8 cellular contexts compared by ENCODE assay signal in genomic region chr5:79109527-79110492, GRCh38. TPM values are rescaled to one million over a fixed set of nuclear protein-coding genes. Genes with fewer than 3 reads are reported as not detected.
A peak's percentile ranks its signal among the peaks of the same experiment; 100 is the strongest.
DNase-seq lines count a peak whose midpoint lies in the region; ATAC-seq and TF ChIP-seq lines count a peak whose summit lies in the region.

No MANE protein-coding gene starts in this region.

- H3K27ac Mint-ChIP-seq in CD4-positive, CD25-positive, alpha-beta regulatory T cell: no peak overlapping the region
- H3K27ac Mint-ChIP-seq in activated T-cell treated with anti-CD3 and anti-CD28 coated beads, Interleukin-2, amount 50 U/mL, for 72 hours: no peak overlapping the region
- H3K27ac Mint-ChIP-seq in memory B cell: no peak overlapping the region

- H3K27ac ChIP-seq in CD4-positive, CD25-positive, alpha-beta regulatory T cell (ENCODE audit: insufficient read depth, low read length, poor library complexity, severe bottlenecking): no peak overlapping the region

- no peak for TF ChIP-seq EP300 in Ishikawa (IDR thresholded peaks at IDR 0.05; ENCODE audit: borderline replicate concordance)

- DNase-seq in CD4-positive, CD25-positive, alpha-beta regulatory T cell: peak in 2 of 3 donors; percentile 19 to 32
- DNase-seq in activated T-cell treated with anti-CD3 and anti-CD28 coated beads, Interleukin-2, amount 50 U/mL, for 72 hours: peak; percentile 35 to 37
- DNase-seq in memory B cell (ENCODE audit: low spot score in 2 of 2) (no peak), NCI-H187 treated with DMSO at 0.1 percent for 48 hours (lab: John Stamatoyannopoulos, UW) (no peak), NCI-H146 (lab: John Stamatoyannopoulos, UW) (no peak), NCI-H226 (no peak)

- no peaks in the 10 kb centered on the region for H3K4me1 ChIP-seq in CD4-positive, CD25-positive, alpha-beta regulatory T cell (ENCODE audit: control insufficient read depth, insufficient read depth, low read length, poor library complexity, severe bottlenecking)

- no peaks in the 10 kb centered on the region for H3K9me3 ChIP-seq in CD4-positive, CD25-positive, alpha-beta regulatory T cell (ENCODE audit: control insufficient read depth in 2 of 2, low read length in 2 of 2)

- H3K36me3 Mint-ChIP-seq in CD4-positive, CD25-positive, alpha-beta regulatory T cell: no peaks in the 10 kb centered on the region
- H3K36me3 Mint-ChIP-seq in activated T-cell treated with anti-CD3 and anti-CD28 coated beads, Interleukin-2, amount 50 U/mL, for 72 hours (ENCODE audit: insufficient read depth in 2 of 2): no peaks in the 10 kb centered on the region
- no peaks in the 10 kb centered on the region for H3K36me3 Mint-ChIP-seq in memory B cell

- H3K27me3 ChIP-seq in CD4-positive, CD25-positive, alpha-beta regulatory T cell (ENCODE audit: control insufficient read depth, insufficient read depth, low read length): peaks cover 33% of the 10 kb centered on the region

- peak; percentile 57 for TF ChIP-seq RAD21 in Ishikawa (IDR thresholded peaks at IDR 0.05; ENCODE audit: low read depth)

- peaks cover 88% of the 10 kb centered on the region for H3K27me3 Mint-ChIP-seq in CD4-positive, CD25-positive, alpha-beta regulatory T cell
- H3K27me3 Mint-ChIP-seq in activated T-cell treated with anti-CD3 and anti-CD28 coated beads, Interleukin-2, amount 50 U/mL, for 72 hours (ENCODE audit: low read depth): peaks cover 73% of the 10 kb centered on the region
- H3K27me3 Mint-ChIP-seq in memory B cell: peaks cover 16% of the 10 kb centered on the region

- no peaks in the 10 kb centered on the region for H3K36me3 ChIP-seq in CD4-positive, CD25-positive, alpha-beta regulatory T cell (ENCODE audit: control insufficient read depth, insufficient read depth, low read length)

- H3K4me1 Mint-ChIP-seq in CD4-positive, CD25-positive, alpha-beta regulatory T cell: peaks cover 0 to 5% (median 2%) of the 10 kb centered on the region in 4 donors
- no peaks in the 10 kb centered on the region for H3K4me1 Mint-ChIP-seq in activated T-cell treated with anti-CD3 and anti-CD28 coated beads, Interleukin-2, amount 50 U/mL, for 72 hours (ENCODE audit: low read depth)
- H3K4me1 Mint-ChIP-seq in memory B cell: peaks cover 2% of the 10 kb centered on the region

- no peak overlapping the region for H3K4me3 ChIP-seq in CD4-positive, CD25-positive, alpha-beta regulatory T cell (ENCODE audit: low read depth, low read length)

- no peak for ATAC-seq in CD4-positive, CD25-positive, alpha-beta regulatory T cell (ENCODE audit: low read depth in 2 of 2)
- peak; percentile 69 to 70 for ATAC-seq in activated T-cell treated with anti-CD3 and anti-CD28 coated beads, Interleukin-2, amount 50 U/mL, for 72 hours (replicated peaks in 1 of 2)
- ATAC-seq in memory B cell (ENCODE audit: low read depth): peak; percentile 69
- ATAC-seq in GM19328 (IDR thresholded peaks at IDR 0.05; ENCODE audit: unreplicated experiment): no peak

- H3K9me3 Mint-ChIP-seq in CD4-positive, CD25-positive, alpha-beta regulatory T cell: peaks cover 0 to 2% (median 0%) of the 10 kb centered on the region in 7 donors
- no peaks in the 10 kb centered on the region for H3K9me3 Mint-ChIP-seq in activated T-cell treated with anti-CD3 and anti-CD28 coated beads, Interleukin-2, amount 50 U/mL, for 72 hours
- H3K9me3 Mint-ChIP-seq in memory B cell: no peaks in the 10 kb centered on the region

- no peak overlapping the region for H3K4me3 Mint-ChIP-seq in CD4-positive, CD25-positive, alpha-beta regulatory T cell
- no peak overlapping the region for H3K4me3 Mint-ChIP-seq in activated T-cell treated with anti-CD3 and anti-CD28 coated beads, Interleukin-2, amount 50 U/mL, for 72 hours
- H3K4me3 Mint-ChIP-seq in memory B cell: no peak overlapping the region

TF ChIP-seq in Ishikawa, 13 proteins besides CTCF, POLR2A, EP300 and RAD21:
- no peak for TF ChIP-seq TCF12 (IDR thresholded peaks at IDR 0.05; ENCODE audit: low read depth)
- TF ChIP-seq TAF1 (IDR thresholded peaks at IDR 0.05; ENCODE audit: low read depth): no peak
- TF ChIP-seq ZBTB7A (IDR thresholded peaks at IDR 0.05; ENCODE audit: low read depth): no peak
- TF ChIP-seq NFIC (IDR thresholded peaks at IDR 0.05): no peak
- TF ChIP-seq YY1 (IDR thresholded peaks at IDR 0.05; ENCODE audit: low read depth): no peak
- TF ChIP-seq, protein P1, sequence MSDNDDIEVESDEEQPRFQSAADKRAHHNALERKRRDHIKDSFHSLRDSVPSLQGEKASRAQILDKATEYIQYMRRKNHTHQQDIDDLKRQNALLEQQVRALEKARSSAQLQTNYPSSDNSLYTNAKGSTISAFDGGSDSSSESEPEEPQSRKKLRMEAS (IDR thresholded peaks at IDR 0.05): no peak
- no peak for TF ChIP-seq EGR1 (IDR thresholded peaks at IDR 0.05)
- no peak for TF ChIP-seq CREB1 (IDR thresholded peaks at IDR 0.05; ENCODE audit: low read depth)

RNA-seq across cellular contexts. Expression of gene BHMT, which starts 1.8 kb away (rescaled TPM):
- not detected for total RNA-seq in CD4-positive, CD25-positive, alpha-beta regulatory T cell
- polyA plus RNA-seq in CD4-positive, CD25-positive, alpha-beta regulatory T cell: not detected
- not detected for total RNA-seq in activated T-cell treated with anti-CD3 and anti-CD28 coated beads, Interleukin-2, amount 50 U/mL, for 72 hours

RNA-seq across cellular contexts. Expression of gene BHMT2, which starts 40.2 kb away (rescaled TPM):
- not detected for total RNA-seq in CD4-positive, CD25-positive, alpha-beta regulatory T cell
- polyA plus RNA-seq in CD4-positive, CD25-positive, alpha-beta regulatory T cell: not detected
- not detected for total RNA-seq in activated T-cell treated with anti-CD3 and anti-CD28 coated beads, Interleukin-2, amount 50 U/mL, for 72 hours

RNA-seq across cellular contexts. Expression of gene DMGDH, which starts 40.3 kb away (rescaled TPM):
- 1.2 TPM for total RNA-seq in CD4-positive, CD25-positive, alpha-beta regulatory T cell
- 1 to 10 TPM in 1 of 4 donors, under 1 TPM in 3; 0.33 to 1.8 (median 0.67) TPM for polyA plus RNA-seq in CD4-positive, CD25-positive, alpha-beta regulatory T cell
- total RNA-seq in activated T-cell treated with anti-CD3 and anti-CD28 coated beads, Interleukin-2, amount 50 U/mL, for 72 hours: 10 to 100 TPM; 19.2 to 21.4 TPM

Comparison
In these comparisons a context has a peak if more than half of its experiments do, and no peak if none do; other contexts are left out.
1. ATAC-seq: peak in activated T-cell treated with anti-CD3 and anti-CD28 coated beads, Interleukin-2, amount 50 U/mL, for 72 hours (2 of 2) and memory B cell (single experiment); none in CD4-positive, CD25-positive, alpha-beta regulatory T cell (0 of 2) and GM19328 (single experiment).
2. DNase-seq: peak in CD4-positive, CD25-positive, alpha-beta regulatory T cell (2 of 3) and activated T-cell treated with anti-CD3 and anti-CD28 coated beads, Interleukin-2, amount 50 U/mL, for 72 hours (2 of 2); none in memory B cell (0 of 2), NCI-H187 treated with DMSO at 0.1 percent for 48 hours (single experiment), NCI-H146 (single experiment) and NCI-H226 (single experiment).